34 cellular contexts compared by ENCODE assay signal in the genomic region with DNA sequence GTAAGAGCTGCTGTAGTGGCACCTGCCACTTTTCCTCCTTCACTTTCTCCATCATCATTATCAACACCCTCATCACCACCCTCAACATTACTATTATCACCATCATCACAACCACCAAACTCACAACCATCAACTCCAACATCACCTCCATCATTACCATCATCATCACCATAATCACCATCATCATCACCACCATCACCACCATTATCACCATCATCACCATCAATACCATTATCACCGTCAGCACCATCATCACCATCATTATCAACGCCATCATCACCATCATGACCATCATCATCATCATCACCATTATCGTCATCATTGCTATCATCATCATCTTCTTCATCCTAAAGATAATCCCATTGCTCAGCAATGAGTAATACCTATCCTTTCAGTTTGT.
"Had no signal": no experiment of that assay in that cellular context is flagged by ENCODE, and none has a peak within 500 bp of the region (broad histone marks: within the 10 kb centered on the region; RNA-seq: fewer than 3 reads in every experiment).

No MANE protein-coding gene starts in this region.

- H3K27me3 Mint-ChIP-seq: activated B cell treated with CpG ODN at 0.5 μM for 24 hours; activated naive CD4-positive, alpha-beta T cell treated with anti-CD3 and anti-CD28 coated beads, Interleukin-2, amount 10 ng/mL, durations not matched to agents 7 days and 5 days; central memory CD8-positive, alpha-beta T cell; dendritic cell treated with granulocyte-macrophage colony-stimulating factor and Interleukin-4, amounts not matched to agents 40 ng/mL and 50 ng/mL, for 4 days; T-helper 17 cell had no signal

- H3K36me3 Mint-ChIP-seq: activated naive CD4-positive, alpha-beta T cell treated with anti-CD3 and anti-CD28 coated beads, Interleukin-2, amount 10 ng/mL, durations not matched to agents 7 days and 5 days; activated naive CD4-positive, alpha-beta T cell treated with anti-CD3 and anti-CD28 coated beads, Interleukin-2, amount 50 U/mL, for 72 hours had no signal

- H3K4me3 ChIP-seq: coronary artery, dorsolateral prefrontal cortex had no signal

- H3K27ac ChIP-seq: brain microvascular endothelial cell, coronary artery, dorsolateral prefrontal cortex, WERI-Rb-1 had no signal

- FAIRE-seq: astrocyte, bronchial epithelial cell, frontal cortex had no signal

- DNase-seq: activated B cell treated with CpG ODN at 0.5 μM for 24 hours; activated CD4-positive, alpha-beta T cell treated with anti-CD3 and anti-CD28 coated beads for 48 hours; activated CD4-positive, alpha-beta T cell treated with anti-CD3 and anti-CD28 coated beads, Interleukin-2, amount 50 U/mL, for 1 hour; activated CD4-positive, alpha-beta T cell treated with anti-CD3 and anti-CD28 coated beads, Interleukin-2, amount 50 U/mL, for 48 hours; activated CD8-positive, alpha-beta memory T cell treated with anti-CD3 and anti-CD28 coated beads for 24 hours; activated CD8-positive, alpha-beta T cell treated with anti-CD3 and anti-CD28 coated beads for 36 hours; activated effector memory CD4-positive, alpha-beta T cell treated with anti-CD3 and anti-CD28 coated beads, Interleukin-2, amount 50 U/mL, for 16 hours; activated naive CD4-positive, alpha-beta T cell; activated naive CD4-positive, alpha-beta T cell treated with anti-CD3 and anti-CD28 coated beads, Interleukin-2, amount 10 ng/mL, durations not matched to agents 7 days and 5 days; activated T-cell treated with anti-CD3 and anti-CD28 coated beads, Interleukin-2, amount 50 U/mL, for 48 hours; amniotic stem cell; anterior cingulate cortex; brain microvascular endothelial cell; dorsolateral prefrontal cortex; effector memory CD4-positive, alpha-beta T cell; endodermal cell; foreskin fibroblast; head of caudate nucleus; T-helper 1 cell; T-helper 17 cell; T1000; WERI-Rb-1 had no signal

- H3K36me3 ChIP-seq: brain microvascular endothelial cell, WERI-Rb-1 had no signal

- H3K4me1 Mint-ChIP-seq: activated B cell treated with CpG ODN at 0.5 μM for 24 hours; activated naive CD4-positive, alpha-beta T cell treated with anti-CD3 and anti-CD28 coated beads, Interleukin-2, amount 10 ng/mL, durations not matched to agents 7 days and 5 days; central memory CD8-positive, alpha-beta T cell; T-helper 17 cell had no signal

- H3K27ac Mint-ChIP-seq: activated B cell treated with CpG ODN at 0.5 μM for 24 hours; activated CD8-positive, alpha-beta T cell treated with anti-CD3 and anti-CD28 coated beads for 36 hours; activated naive CD4-positive, alpha-beta T cell treated with anti-CD3 and anti-CD28 coated beads, Interleukin-2, amount 10 ng/mL, durations not matched to agents 7 days and 5 days; activated naive CD4-positive, alpha-beta T cell treated with anti-CD3 and anti-CD28 coated beads, Interleukin-2, amount 50 U/mL, for 72 hours; activated T-helper 1 cell treated with anti-CD3 and anti-CD28 coated beads, Interleukin-12 subunit alpha, Interleukin-12 subunit beta, Interleukin-2, Interleukin-4 antibody, amounts not matched to agents 30 ng/mL and 10 ng/mL and 1 ng/mL, durations not matched to agents 14 hours and 24 hours and 36 hours; activated T-helper 2 cell treated with anti-CD3 and anti-CD28 coated beads, Interferon-gamma antibody, Interleukin-2, Interleukin-4, amounts not matched to agents 10 μg/mL and 5 μg/mL and 100 μg/mL, durations not matched to agents 14 hours and 24 hours and 36 hours; dendritic cell treated with granulocyte-macrophage colony-stimulating factor and Interleukin-4, amounts not matched to agents 40 ng/mL and 50 ng/mL, for 4 days; endodermal cell; T-helper 17 cell; T-helper 2 cell treated with Interferon-gamma antibody and Interleukin-4, amounts not matched to agents 5 μg/mL and 100 μg/mL, for 36 hours had no signal

- H3K4me3 Mint-ChIP-seq: activated B cell treated with CpG ODN at 0.5 μM for 24 hours; activated CD8-positive, alpha-beta T cell treated with anti-CD3 and anti-CD28 coated beads for 36 hours; activated naive CD4-positive, alpha-beta T cell treated with anti-CD3 and anti-CD28 coated beads, Interleukin-2, amount 10 ng/mL, durations not matched to agents 7 days and 5 days; activated T-helper 1 cell treated with anti-CD3 and anti-CD28 coated beads, Interleukin-12 subunit alpha, Interleukin-12 subunit beta, Interleukin-2, Interleukin-4 antibody, amounts not matched to agents 30 ng/mL and 10 ng/mL and 1 ng/mL, durations not matched to agents 14 hours and 24 hours and 36 hours; central memory CD8-positive, alpha-beta T cell; dendritic cell treated with granulocyte-macrophage colony-stimulating factor and Interleukin-4, amounts not matched to agents 40 ng/mL and 50 ng/mL, for 4 days; endodermal cell; T-helper 17 cell; T-helper 2 cell treated with Interferon-gamma antibody and Interleukin-4, amounts not matched to agents 5 μg/mL and 100 μg/mL, for 36 hours had no signal

- H3K9me3 Mint-ChIP-seq: activated B cell treated with CpG ODN at 0.5 μM for 24 hours; activated CD8-positive, alpha-beta T cell treated with anti-CD3 and anti-CD28 coated beads for 36 hours; activated naive CD4-positive, alpha-beta T cell treated with anti-CD3 and anti-CD28 coated beads, Interleukin-2, amount 10 ng/mL, durations not matched to agents 7 days and 5 days; activated T-helper 1 cell treated with anti-CD3 and anti-CD28 coated beads, Interleukin-12 subunit alpha, Interleukin-12 subunit beta, Interleukin-2, Interleukin-4 antibody, amounts not matched to agents 30 ng/mL and 10 ng/mL and 1 ng/mL, durations not matched to agents 14 hours and 24 hours and 36 hours; activated T-helper 2 cell treated with anti-CD3 and anti-CD28 coated beads, Interferon-gamma antibody, Interleukin-2, Interleukin-4, amounts not matched to agents 10 μg/mL and 5 μg/mL and 100 μg/mL, durations not matched to agents 14 hours and 24 hours and 36 hours; dendritic cell treated with granulocyte-macrophage colony-stimulating factor and Interleukin-4, amounts not matched to agents 40 ng/mL and 50 ng/mL, for 4 days; endodermal cell; T-helper 2 cell treated with Interferon-gamma antibody and Interleukin-4, amounts not matched to agents 5 μg/mL and 100 μg/mL, for 36 hours had no signal

- ATAC-seq: activated CD4-positive, CD25-positive, alpha-beta regulatory T cell treated with anti-CD3 and anti-CD28 coated beads, Interleukin-2, amount 50 U/mL, for 24 hours; activated CD8-positive, alpha-beta T cell treated with anti-CD3 and anti-CD28 coated beads for 36 hours; activated naive CD4-positive, alpha-beta T cell treated with anti-CD3 and anti-CD28 coated beads, Interleukin-2, amount 50 U/mL, for 72 hours; esophagus mucosa; T-helper 17 cell had no signal

- H3K27me3 ChIP-seq: brain microvascular endothelial cell, dorsolateral prefrontal cortex had no signal
